20 cellular contexts compared by ENCODE assay signal in genomic region chr19:39104104-39104708, GRCh38. TPM values are rescaled to one million over a fixed set of nuclear protein-coding genes. Genes with fewer than 3 reads are reported as not detected.
DNase-seq lines count a peak whose midpoint lies in the region; ATAC-seq lines count a peak whose summit lies in the region.
"Had no signal": no experiment of that assay in that cellular context is flagged by ENCODE, and none has a peak within 500 bp of the region (broad histone marks: within the 10 kb centered on the region; RNA-seq: fewer than 3 reads in every experiment).

No MANE protein-coding gene starts in this region.

- H3K4me1 Mint-ChIP-seq in activated T-cell treated with anti-CD3 and anti-CD28 coated beads, Interleukin-2, amount 50 U/mL, for 24 hours (ENCODE audit: low read depth), result no peaks in the 10 kb centered on the region

- H3K9me3 Mint-ChIP-seq in activated T-cell treated with anti-CD3 and anti-CD28 coated beads, Interleukin-2, amount 50 U/mL, for 24 hours, result no peaks in the 10 kb centered on the region

- ATAC-seq in HG03039 (IDR thresholded peaks at IDR 0.05; ENCODE audit: unreplicated experiment), result no peak
- ATAC-seq: GM12878, Right ventricle myocardium inferior had no signal

- H3K27me3 Mint-ChIP-seq in activated T-cell treated with anti-CD3 and anti-CD28 coated beads, Interleukin-2, amount 50 U/mL, for 24 hours, result peaks cover 8% of the 10 kb centered on the region

- H3K4me3 Mint-ChIP-seq in activated T-cell treated with anti-CD3 and anti-CD28 coated beads, Interleukin-2, amount 50 U/mL, for 24 hours, result no peak overlapping the region
- H3K4me3 Mint-ChIP-seq: CD4-positive, CD25-positive, alpha-beta regulatory T cell had no signal

- H3K36me3 Mint-ChIP-seq in activated T-cell treated with anti-CD3 and anti-CD28 coated beads, Interleukin-2, amount 50 U/mL, for 24 hours (ENCODE audit: low read depth), result no peaks in the 10 kb centered on the region
- H3K36me3 Mint-ChIP-seq: CD4-positive, CD25-positive, alpha-beta regulatory T cell had no signal

- DNase-seq in Ammon's horn (ENCODE audit: low spot score), result peak; percentile 46
- DNase-seq in NCI-H1694 treated with DMSO at 0.1 percent for 48 hours (lab: John Stamatoyannopoulos, UW), result peak; percentile 21
- DNase-seq in midbrain (lab: John Stamatoyannopoulos, UW), result peak; percentile 35
- no peak for DNase-seq in HT-29 (ENCODE audit: low spot score)
- no peak for DNase-seq in GOT3 (lab: John Stamatoyannopoulos, UW)
- DNase-seq in activated T-cell treated with anti-CD3 and anti-CD28 coated beads, Interleukin-2, amount 50 U/mL, for 24 hours, result no peak
- DNase-seq: BE2C; Caco-2; CD4-positive, CD25-positive, alpha-beta regulatory T cell; MV-4-11; NCI-H1417 treated with DMSO at 0.1 percent for 48 hours; NCI-H2029; NCI-H748 treated with DMSO at 0.1 percent for 48 hours; NK-92 treated with Interleukin-12 subunit alpha and Interleukin-12 subunit beta, amount 100 ng/mL, for 24 hours; Peyer's patch had no signal

- H3K27ac Mint-ChIP-seq in activated T-cell treated with anti-CD3 and anti-CD28 coated beads, Interleukin-2, amount 50 U/mL, for 24 hours, result no peak overlapping the region
- H3K27ac Mint-ChIP-seq: CD4-positive, CD25-positive, alpha-beta regulatory T cell had no signal

- H3K27ac ChIP-seq in cingulate gyrus (ENCODE audit: low read depth, low read length), result peak overlapping the region; percentile 85
- H3K27ac ChIP-seq: KMS-11, Peyer's patch had no signal

RNA-seq across cellular contexts. Expression of gene ACP7, which starts 20.0 kb away (rescaled TPM):
- total RNA-seq in HT-29 (2014; rRNA removed; shearing (Covaris generic)), result not detected in 2 replicates
- total RNA-seq: CD4-positive, CD25-positive, alpha-beta regulatory T cell; GM12878; Peyer's patch; Right ventricle myocardium inferior had no signal

RNA-seq across cellular contexts. Expression of gene PAK4, which starts 21.4 kb away (rescaled TPM):
- 42.3 and 46.5 TPM in 2 replicates for total RNA-seq in HT-29 (2014; rRNA removed; shearing (Covaris generic))

Comparison
In these comparisons a context has a peak if more than half of its experiments do, and no peak if none do; other contexts are left out.
1. DNase-seq: peak in Ammon's horn (single experiment), NCI-H1694 treated with DMSO at 0.1 percent for 48 hours (single experiment) and midbrain (single experiment); none in HT-29 (single experiment), GOT3 (single experiment) and activated T-cell treated with anti-CD3 and anti-CD28 coated beads, Interleukin-2, amount 50 U/mL, for 24 hours (single experiment).